In the genomic region with DNA sequence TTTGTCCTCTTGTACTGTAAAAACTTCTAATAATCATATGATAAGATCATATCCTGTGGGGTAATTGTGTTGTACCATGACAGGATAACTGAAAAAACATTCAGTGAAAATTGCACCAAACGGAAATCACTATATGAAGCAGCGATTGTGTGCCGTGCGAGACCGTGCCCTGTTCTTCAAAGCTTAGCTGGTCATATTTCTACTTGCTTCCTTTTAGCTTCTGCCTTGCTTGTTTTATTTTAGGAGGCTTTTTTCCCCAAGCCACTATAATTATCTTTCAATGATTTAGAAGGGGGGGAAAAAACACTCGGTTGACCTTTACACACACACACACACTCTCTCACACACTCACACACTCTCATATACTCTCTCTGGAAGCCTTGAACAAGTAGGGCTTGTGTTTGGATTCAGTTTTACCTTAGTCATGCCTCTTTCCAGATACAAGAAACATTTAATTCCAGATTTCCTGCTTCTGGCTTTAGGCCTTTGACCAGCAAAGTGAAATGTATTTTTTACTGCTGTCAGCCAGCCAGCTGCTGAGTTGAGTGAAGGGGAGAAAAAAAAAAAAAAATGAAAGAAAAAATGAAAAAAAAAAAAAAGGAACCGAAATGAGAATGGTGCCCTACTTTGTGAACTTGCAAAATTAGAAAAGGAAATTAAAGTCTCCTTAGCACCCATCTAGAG, we compare ENCODE assay signal across 8 cellular contexts.
A peak's percentile ranks its signal among the peaks of the same experiment; 100 is the strongest.
DNase-seq lines count a peak whose midpoint lies in the region; ATAC-seq and TF ChIP-seq lines count a peak whose summit lies in the region.

No MANE protein-coding gene starts in this region.

- H3K36me3 ChIP-seq in SK-N-SH (replicated peaks in 1 of 2; ENCODE audit: control insufficient read depth in 1 of 2, insufficient read depth in 2 of 2, low read length in 1 of 2) (peaks cover 25 to 38% of the 10 kb centered on the region in 2 experiments), neuronal stem cell (replicated peaks in 1 of 2; ENCODE audit: control insufficient read depth in 2 of 2, insufficient read depth in 2 of 2, low read length in 2 of 2) (peaks cover 1 to 14% of the 10 kb centered on the region in 2 donors)

- no peak overlapping the region for H4K8ac ChIP-seq in neuronal stem cell (ENCODE audit: low read depth, low read length)

- H3K4me3 ChIP-seq in SK-N-SH (ENCODE audit: low read depth in 2 of 2, low read length in 1 of 2) (peak overlapping the region in 1 of 2 experiments; percentile 50; a peak in 2 of 4 replicates), neuronal stem cell (ENCODE audit: low read length in 2 of 2) (no peak overlapping the region)

- H3K14ac ChIP-seq in neuronal stem cell (ENCODE audit: low read length) = no peak overlapping the region

- CTCF ChIA-PET in SK-N-SH (lab: Yijun Ruan, JAX) = interaction anchor here (1.2 to 1.4 kb wide), 2 partner anchors 18 to 166 kb away, joined by 3 read pairs; no protein-coding TSS in a partner anchor

- POLR2A ChIA-PET in SK-N-SH (lab: Yijun Ruan, JAX) = no interaction called here

- no peak overlapping the region for H3K4ac ChIP-seq in neuronal stem cell (ENCODE audit: low read length)

- no peak for TF ChIP-seq CTCF in SK-N-SH (IDR thresholded peaks at IDR 0.05)

- H2BK5ac ChIP-seq in neuronal stem cell (ENCODE audit: low read length) = no peak overlapping the region

- no peak overlapping the region for H2BK12ac ChIP-seq in neuronal stem cell (ENCODE audit: low read length)

- peak in 1 of 2 experiments; percentile 3; a peak in 1 of 4 replicates for TF ChIP-seq EP300 in SK-N-SH (IDR thresholded peaks at IDR 0.05; ENCODE audit: borderline replicate concordance in 1 of 2, low read depth in 1 of 2, low read length in 1 of 2)

- no peak overlapping the region for H3K18ac ChIP-seq in neuronal stem cell (ENCODE audit: low read length)

- DNase-seq in SK-N-SH (no peak), dermis microvascular lymphatic vessel endothelial cell (ENCODE audit: low read depth in 2 of 2) (peak; percentile 87 to 95), myocyte (ENCODE audit: low read depth) (peak; percentile 63), OCI-M2 (lab: John Stamatoyannopoulos, UW; ENCODE audit: unreplicated experiment) (no peak), neuronal stem cell (ENCODE audit: low spot score) (no peak)

- H3F3A ChIP-seq in SK-N-SH (replicated peaks; ENCODE audit: insufficient read depth) = peaks cover 51% of the 10 kb centered on the region

- no peaks in the 10 kb centered on the region for H3K9me2 ChIP-seq in SK-N-SH

- H2AFZ ChIP-seq in SK-N-SH (ENCODE audit: low read depth) (0 out of 2 replicates have a peak overlapping the region, but pooled peaks have one; percentile 20), neuronal stem cell (ENCODE audit: low read length) (no peak overlapping the region)

- no peak for TF ChIP-seq RAD21 in SK-N-SH (IDR thresholded peaks at IDR 0.05; ENCODE audit: low read length)

- no peak overlapping the region for H3K23ac ChIP-seq in neuronal stem cell (ENCODE audit: low read depth, low read length, poor library complexity)

- no peaks in the 10 kb centered on the region for H4K20me1 ChIP-seq in SK-N-SH (ENCODE audit: insufficient read depth)

- H3K4me2 ChIP-seq in SK-N-SH (peak overlapping the region; percentile 77), neuronal stem cell (ENCODE audit: insufficient read depth, low read length, poor library complexity, severe bottlenecking) (no peak overlapping the region)

- H3K9ac ChIP-seq in SK-N-SH (peak overlapping the region; percentile 68), neuronal stem cell (ENCODE audit: low read depth, low read length, poor library complexity) (no peak overlapping the region)

- ATAC-seq in GM18867 (IDR thresholded peaks at IDR 0.05; ENCODE audit: unreplicated experiment) (peak; percentile 31), HG02884 (IDR thresholded peaks at IDR 0.05; ENCODE audit: unreplicated experiment) (peak; percentile 41), HG03139 (IDR thresholded peaks at IDR 0.05; ENCODE audit: unreplicated experiment) (no peak)

- H3K27me3 ChIP-seq in SK-N-SH (ENCODE audit: insufficient read depth) (no peaks in the 10 kb centered on the region), neuronal stem cell (ENCODE audit: control insufficient read depth in 3 of 3, insufficient read depth in 3 of 3, low read depth in 1 of 3, low read length in 3 of 3) (no peaks in the 10 kb centered on the region)

- H3K79me1 ChIP-seq in neuronal stem cell (ENCODE audit: low read depth, low read length) = no peaks in the 10 kb centered on the region

- H3K9me3 ChIP-seq in SK-N-SH (no peaks in the 10 kb centered on the region), neuronal stem cell (replicated peaks in 1 of 2; ENCODE audit: control insufficient read depth in 2 of 2, insufficient read depth in 1 of 2, low read depth in 1 of 2, low read length in 2 of 2) (peaks cover 0 to 2% of the 10 kb centered on the region in 2 donors)

- no peak overlapping the region for H2BK120ac ChIP-seq in neuronal stem cell (ENCODE audit: low read depth, low read length)

- H3K79me2 ChIP-seq in SK-N-SH (ENCODE audit: insufficient read depth) = peaks cover 69% of the 10 kb centered on the region

- H4K91ac ChIP-seq in neuronal stem cell (ENCODE audit: low read depth, low read length, poor library complexity) = no peak overlapping the region

- H2AK5ac ChIP-seq in neuronal stem cell (ENCODE audit: low read depth, low read length) = no peak overlapping the region

- H2BK15ac ChIP-seq in neuronal stem cell (ENCODE audit: low read length) = no peak overlapping the region

- H3K27ac ChIP-seq in SK-N-SH (ENCODE audit: low read depth in 2 of 2, low read length in 1 of 2) = peak overlapping the region; percentile 91 to 97
- no peak overlapping the region for H3K27ac ChIP-seq in neuronal stem cell (replicated peaks; ENCODE audit: low read length)

- 10% methylated on average over 7 of the region's 7 CpGs for WGBS in SK-N-SH (ENCODE audit: low lambda C conversion rate)
- WGBS in neuronal stem cell (ENCODE audit: extremely low coverage in 2 of 2, insufficient read length in 2 of 2, insufficient replicate concordance in 1 of 2), 2 donors = no CpG with 5 or more reads among the region's 7 CpGs

- H3K4me1 ChIP-seq in SK-N-SH (ENCODE audit: control insufficient read depth in 1 of 2, insufficient read depth in 2 of 2, low read depth in 1 of 2, low read length in 1 of 2) (peaks cover 37 to 49% of the 10 kb centered on the region in 2 experiments), neuronal stem cell (ENCODE audit: control insufficient read depth in 2 of 2, insufficient read depth in 1 of 2, low read depth in 1 of 2, low read length in 2 of 2) (peaks cover 2 to 27% of the 10 kb centered on the region in 2 donors)

TF ChIP-seq in SK-N-SH, 30 proteins besides CTCF, POLR2A, EP300 and RAD21 (continues in another document):
- no peak for TF ChIP-seq CHD2 (IDR thresholded peaks at IDR 0.05; ENCODE audit: low read length, partially characterized antibody)
- TF ChIP-seq, protein P1, sequence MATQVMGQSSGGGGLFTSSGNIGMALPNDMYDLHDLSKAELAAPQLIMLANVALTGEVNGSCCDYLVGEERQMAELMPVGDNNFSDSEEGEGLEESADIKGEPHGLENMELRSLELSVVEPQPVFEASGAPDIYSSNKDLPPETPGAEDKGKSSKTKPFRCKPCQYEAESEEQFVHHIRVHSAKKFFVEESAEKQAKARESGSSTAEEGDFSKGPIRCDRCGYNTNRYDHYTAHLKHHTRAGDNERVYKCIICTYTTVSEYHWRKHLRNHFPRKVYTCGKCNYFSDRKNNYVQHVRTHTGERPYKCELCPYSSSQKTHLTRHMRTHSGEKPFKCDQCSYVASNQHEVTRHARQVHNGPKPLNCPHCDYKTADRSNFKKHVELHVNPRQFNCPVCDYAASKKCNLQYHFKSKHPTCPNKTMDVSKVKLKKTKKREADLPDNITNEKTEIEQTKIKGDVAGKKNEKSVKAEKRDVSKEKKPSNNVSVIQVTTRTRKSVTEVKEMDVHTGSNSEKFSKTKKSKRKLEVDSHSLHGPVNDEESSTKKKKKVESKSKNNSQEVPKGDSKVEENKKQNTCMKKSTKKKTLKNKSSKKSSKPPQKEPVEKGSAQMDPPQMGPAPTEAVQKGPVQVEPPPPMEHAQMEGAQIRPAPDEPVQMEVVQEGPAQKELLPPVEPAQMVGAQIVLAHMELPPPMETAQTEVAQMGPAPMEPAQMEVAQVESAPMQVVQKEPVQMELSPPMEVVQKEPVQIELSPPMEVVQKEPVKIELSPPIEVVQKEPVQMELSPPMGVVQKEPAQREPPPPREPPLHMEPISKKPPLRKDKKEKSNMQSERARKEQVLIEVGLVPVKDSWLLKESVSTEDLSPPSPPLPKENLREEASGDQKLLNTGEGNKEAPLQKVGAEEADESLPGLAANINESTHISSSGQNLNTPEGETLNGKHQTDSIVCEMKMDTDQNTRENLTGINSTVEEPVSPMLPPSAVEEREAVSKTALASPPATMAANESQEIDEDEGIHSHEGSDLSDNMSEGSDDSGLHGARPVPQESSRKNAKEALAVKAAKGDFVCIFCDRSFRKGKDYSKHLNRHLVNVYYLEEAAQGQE (IDR thresholded peaks at IDR 0.05; ENCODE audit: low read depth, low read length) = no peak
- TF ChIP-seq, protein P2, sequence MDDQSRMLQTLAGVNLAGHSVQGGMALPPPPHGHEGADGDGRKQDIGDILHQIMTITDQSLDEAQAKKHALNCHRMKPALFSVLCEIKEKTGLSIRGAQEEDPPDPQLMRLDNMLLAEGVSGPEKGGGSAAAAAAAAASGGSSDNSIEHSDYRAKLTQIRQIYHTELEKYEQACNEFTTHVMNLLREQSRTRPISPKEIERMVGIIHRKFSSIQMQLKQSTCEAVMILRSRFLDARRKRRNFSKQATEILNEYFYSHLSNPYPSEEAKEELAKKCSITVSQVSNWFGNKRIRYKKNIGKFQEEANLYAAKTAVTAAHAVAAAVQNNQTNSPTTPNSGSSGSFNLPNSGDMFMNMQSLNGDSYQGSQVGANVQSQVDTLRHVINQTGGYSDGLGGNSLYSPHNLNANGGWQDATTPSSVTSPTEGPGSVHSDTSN (IDR thresholded peaks at IDR 0.05) = no peak
- TF ChIP-seq, protein P3, sequence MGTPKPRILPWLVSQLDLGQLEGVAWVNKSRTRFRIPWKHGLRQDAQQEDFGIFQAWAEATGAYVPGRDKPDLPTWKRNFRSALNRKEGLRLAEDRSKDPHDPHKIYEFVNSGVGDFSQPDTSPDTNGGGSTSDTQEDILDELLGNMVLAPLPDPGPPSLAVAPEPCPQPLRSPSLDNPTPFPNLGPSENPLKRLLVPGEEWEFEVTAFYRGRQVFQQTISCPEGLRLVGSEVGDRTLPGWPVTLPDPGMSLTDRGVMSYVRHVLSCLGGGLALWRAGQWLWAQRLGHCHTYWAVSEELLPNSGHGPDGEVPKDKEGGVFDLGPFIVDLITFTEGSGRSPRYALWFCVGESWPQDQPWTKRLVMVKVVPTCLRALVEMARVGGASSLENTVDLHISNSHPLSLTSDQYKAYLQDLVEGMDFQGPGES (IDR thresholded peaks at IDR 0.05; ENCODE audit: low read depth, low read length) = no peak
- TF ChIP-seq, protein P4, sequence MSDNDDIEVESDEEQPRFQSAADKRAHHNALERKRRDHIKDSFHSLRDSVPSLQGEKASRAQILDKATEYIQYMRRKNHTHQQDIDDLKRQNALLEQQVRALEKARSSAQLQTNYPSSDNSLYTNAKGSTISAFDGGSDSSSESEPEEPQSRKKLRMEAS (IDR thresholded peaks at IDR 0.05; ENCODE audit: low read depth) = no peak
- TF ChIP-seq MXI1 (IDR thresholded peaks at IDR 0.05; ENCODE audit: low read depth, low read length) = no peak; the same call in 1 of the 2 replicates
- TF ChIP-seq GATA2 (CRISPR knock-in tag; IDR thresholded peaks at IDR 0.05) = peak; percentile 53; the same call in 1 of the 2 replicates

Comparison
In these comparisons a context has a peak if more than half of its experiments do, and no peak if none do; other contexts are left out.
1. DNase-seq: peak in dermis microvascular lymphatic vessel endothelial cell (2 of 2) and myocyte (single experiment); none in SK-N-SH (single experiment), OCI-M2 (single experiment) and neuronal stem cell (single experiment).